Comparison of ENCODE assay signal across 11 cellular contexts in genomic region chr11:67057410-67057757, GRCh38.
DNase-seq lines count a peak whose midpoint lies in the region; ATAC-seq and TF ChIP-seq lines count a peak whose summit lies in the region.
"Had no signal": no experiment of that assay in that cellular context is flagged by ENCODE, and none has a peak within 500 bp of the region (broad histone marks: within the 10 kb centered on the region; RNA-seq: fewer than 3 reads in every experiment).

No MANE protein-coding gene starts in this region.

- H3K4me3 ChIP-seq in ACC112 (ENCODE audit: low read depth, low read length) (peak overlapping the region; percentile 75), KMS-11 (IDR thresholded peaks at IDR 0.05; ENCODE audit: insufficient read depth, low read depth, low read length) (no peak overlapping the region), muscle layer of duodenum (ENCODE audit: low read depth in 1 of 2, low read length in 2 of 2) (peak overlapping the region; percentile 35 to 66)

- H3K4me1 ChIP-seq in ACC112 (ENCODE audit: control insufficient read depth, insufficient read depth, low read length, unreplicated experiment) (peaks cover 30% of the 10 kb centered on the region), KMS-11 (ENCODE audit: low read depth, poor library complexity, severe bottlenecking) (peaks cover 23% of the 10 kb centered on the region), muscle layer of duodenum (ENCODE audit: control insufficient read depth in 1 of 2, insufficient read depth in 2 of 2, low read length in 2 of 2) (peaks cover 0 to 18% of the 10 kb centered on the region in 2 donors)

- peak overlapping the region; percentile 96; the same call in 1 of the 2 replicates for H3K4me2 ChIP-seq in KMS-11

- TF ChIP-seq CTCF in KMS-11 (conservative IDR thresholded peaks at IDR 0.05; ENCODE audit: low read depth, low read length), result no peak

- H3K9ac ChIP-seq in KMS-11, result no peak overlapping the region

- no peaks in the 10 kb centered on the region for H3K79me2 ChIP-seq in ACC112 (ENCODE audit: control insufficient read depth, insufficient read depth, low read length, unreplicated experiment)
- H3K79me2 ChIP-seq in KMS-11 (ENCODE audit: insufficient read depth, low read depth), result no peaks in the 10 kb centered on the region

- no peaks in the 10 kb centered on the region for H3K9me3 ChIP-seq in muscle layer of duodenum (ENCODE audit: control insufficient read depth in 1 of 2, low read length in 2 of 2)

- DNase-seq in epithelial cell of prostate (ENCODE audit: low read depth, low spot score) (no peak), NCI-H187 (lab: John Stamatoyannopoulos, UW) (no peak), midbrain (lab: John Stamatoyannopoulos, UW) (no peak), NCI-H345 (lab: John Stamatoyannopoulos, UW) (no peak)
- DNase-seq: DMS79; hippocampal formation; stimulated activated CD4-positive, alpha-beta T cell treated with anti-CD3 and anti-CD28 coated beads, Interleukin-2, amount 100 ng/mL, for 48 hours had no signal

- H3K27me3 ChIP-seq in ACC112 (ENCODE audit: insufficient read depth, low read length), result peaks cover 4% of the 10 kb centered on the region; the same call in 1 of the 2 replicates
- no peaks in the 10 kb centered on the region for H3K27me3 ChIP-seq in KMS-11 (ENCODE audit: insufficient read depth, low read depth)
- no peaks in the 10 kb centered on the region for H3K27me3 ChIP-seq in muscle layer of duodenum (ENCODE audit: low read depth, low read length)

- no peaks in the 10 kb centered on the region for H3K36me3 ChIP-seq in ACC112 (ENCODE audit: insufficient read depth, low read length)
- no peaks in the 10 kb centered on the region for H3K36me3 ChIP-seq in KMS-11 (ENCODE audit: insufficient read depth)
- H3K36me3 ChIP-seq in muscle layer of duodenum (ENCODE audit: control insufficient read depth in 1 of 2, insufficient read depth in 2 of 2, low read length in 2 of 2), result peaks cover 0 to 3% of the 10 kb centered on the region in 2 donors

- H3K27ac ChIP-seq in ACC112 (ENCODE audit: low read depth, low read length), result no peak overlapping the region
- no peak overlapping the region for H3K27ac ChIP-seq in KMS-11
- H3K27ac ChIP-seq in epithelial cell of prostate, result peak overlapping the region; percentile 98
- H3K27ac ChIP-seq in muscle layer of duodenum (ENCODE audit: low read length), result no peak overlapping the region

- H4K20me1 ChIP-seq in KMS-11 (ENCODE audit: insufficient read depth), result no peaks in the 10 kb centered on the region

- H2AFZ ChIP-seq in ACC112 (ENCODE audit: low read length, unreplicated experiment), result peak overlapping the region; percentile 40
- peak overlapping the region; percentile 98; the same call in 1 of the 2 replicates for H2AFZ ChIP-seq in KMS-11 (ENCODE audit: low read depth)

- ATAC-seq in HG02623 (IDR thresholded peaks at IDR 0.05; ENCODE audit: unreplicated experiment), result no peak
